Comparison of ENCODE assay signal across 12 cellular contexts in the genomic region with DNA sequence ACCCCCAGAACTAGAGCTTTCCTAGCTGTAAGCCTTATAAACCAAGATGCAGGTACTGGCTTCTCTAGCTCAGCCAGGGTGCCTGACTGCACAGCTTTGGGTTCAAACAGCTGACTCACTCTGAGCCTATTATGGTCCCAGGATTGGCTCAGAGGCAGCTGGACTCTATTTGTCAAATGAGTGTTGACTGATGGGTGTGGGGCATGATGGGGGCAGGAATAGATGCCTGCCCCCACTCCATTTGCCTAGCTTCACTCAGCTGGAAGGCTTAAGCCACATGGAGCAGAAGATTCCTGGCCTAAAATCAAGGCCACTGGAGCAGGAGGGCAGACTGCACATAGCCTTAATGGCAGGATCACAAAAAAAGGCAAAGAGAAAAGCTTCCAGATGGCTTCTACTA.
DNase-seq lines count a peak whose midpoint lies in the region; TF ChIP-seq lines count a peak whose summit lies in the region.
"Had no signal": no experiment of that assay in that cellular context is flagged by ENCODE, and none has a peak within 500 bp of the region (broad histone marks: within the 10 kb centered on the region; RNA-seq: fewer than 3 reads in every experiment).

No MANE protein-coding gene starts in this region.

- H3K36me3 ChIP-seq in BLaER1 treated with 17β-estradiol and CSF1 and Interleukin-3, amounts not matched to agents 10 nM and 100 nM, result peaks cover 0 to 89% (median 68%) of the 10 kb centered on the region in 11 experiments; a peak in 17 of 22 replicates
- H3K36me3 ChIP-seq: MG63 had no signal

- H3K4me3 ChIP-seq in BLaER1 treated with 17β-estradiol and CSF1 and Interleukin-3, amounts not matched to agents 10 nM and 100 nM, result no peak overlapping the region
- H3K4me3 ChIP-seq: HAP-1, MG63, stomach had no signal

- H3K4me2 ChIP-seq in BLaER1 treated with 17β-estradiol and CSF1 and Interleukin-3, amounts not matched to agents 10 nM and 100 nM, result peak overlapping the region; percentile 55 to 81 (median 72)

- TF ChIP-seq CTCF in GM13977 (IDR thresholded peaks at IDR 0.05; ENCODE audit: extremely low read depth, insufficient read depth, missing control alignments), result no peak

- peak overlapping the region in 5 of 11 experiments; percentile 10 to 66 (median 15); a peak in 5 of 22 replicates for H3K9ac ChIP-seq in BLaER1 treated with 17β-estradiol and CSF1 and Interleukin-3, amounts not matched to agents 10 nM and 100 nM

- peaks cover 34 to 60% (median 39%) of the 10 kb centered on the region in 10 experiments for H3K4me1 ChIP-seq in BLaER1 treated with 17β-estradiol and CSF1 and Interleukin-3, amounts not matched to agents 10 nM and 100 nM

- DNase-seq in NCI-H1694 (lab: John Stamatoyannopoulos, UW) (peak; percentile 98), astrocyte of the hippocampus (ENCODE audit: low read depth, low spot score) (peak; percentile 52), HT-29 (ENCODE audit: low spot score) (no peak), KBM-7 (no peak), NCI-H226 (no peak), GM13977 (ENCODE audit: low spot score) (no peak)
- DNase-seq: GDM1, MG63, stomach had no signal

- in situ Hi-C loops in KBM-7 (cut with MboI; ENCODE audit: low pct_unique_long_range_greater_than_20kb, low sequenced_read_pairs), result no loop called here
- in situ Hi-C loops in GM13977 (cut with MboI; ENCODE audit: low pct_unique_long_range_greater_than_20kb, low sequenced_read_pairs, unreplicated experiment), result loop anchor here (10.0 kb wide), 1 partner anchor 53 kb away; no protein-coding TSS in a partner anchor

- H3K27ac ChIP-seq in BLaER1 treated with 17β-estradiol and CSF1 and Interleukin-3, amounts not matched to agents 10 nM and 100 nM, result peak overlapping the region in 9 of 11 experiments; percentile 10 to 79 (median 78); a peak in 16 of 22 replicates
- peak overlapping the region; percentile 30 for H3K27ac ChIP-seq in layer of hippocampus (ENCODE audit: low read depth, low read length)
- H3K27ac ChIP-seq: stomach had no signal

- peaks cover 0 to 15% (median 6%) of the 10 kb centered on the region in 11 experiments; a peak in 7 of 22 replicates for H4K20me1 ChIP-seq in BLaER1 treated with 17β-estradiol and CSF1 and Interleukin-3, amounts not matched to agents 10 nM and 100 nM

- no peaks in the 10 kb centered on the region for H3K9me3 ChIP-seq in BLaER1 treated with 17β-estradiol and CSF1 and Interleukin-3, amounts not matched to agents 10 nM and 100 nM (replicated peaks in 1 of 11)
- H3K9me3 ChIP-seq: HAP-1, MG63, stomach had no signal

- H3K27me3 ChIP-seq in BLaER1 treated with 17β-estradiol and CSF1 and Interleukin-3, amounts not matched to agents 10 nM and 100 nM, result no peaks in the 10 kb centered on the region
- H3K27me3 ChIP-seq in layer of hippocampus (ENCODE audit: control insufficient read depth, insufficient read depth, low read length), result no peaks in the 10 kb centered on the region
- H3K27me3 ChIP-seq: MG63, stomach had no signal

Comparison
In these comparisons a context has a peak if more than half of its experiments do, and no peak if none do; other contexts are left out.
1. DNase-seq: peak in NCI-H1694 (single experiment) and astrocyte of the hippocampus (single experiment); none in HT-29 (single experiment), KBM-7 (single experiment), NCI-H226 (single experiment) and GM13977 (single experiment).